ENCODE assay signal across 18 cellular contexts in genomic region chr4:109801099-109801789, GRCh38. TPM values are rescaled to one million over a fixed set of nuclear protein-coding genes. Genes with fewer than 3 reads are reported as not detected.
DNase-seq lines count a peak whose midpoint lies in the region; ATAC-seq, FAIRE-seq and TF ChIP-seq lines count a peak whose summit lies in the region.
"Had no signal": no experiment of that assay in that cellular context is flagged by ENCODE, and none has a peak within 500 bp of the region (broad histone marks: within the 10 kb centered on the region; RNA-seq: fewer than 3 reads in every experiment).

No MANE protein-coding gene starts in this region.

- no peak for FAIRE-seq in kidney (lab: Jason Lieb, UNC)

- intact Hi-C loops in HCT116 (cut with micrococcal nuclease) (loop anchor here (5.0 kb wide), 1 partner anchor 99 kb away; the partner anchor contains the start of gene CASP6), kidney (cut with DNase I) (loop anchor here (10.0 kb wide), 1 partner anchor 96 kb away; the partner anchor contains the start of gene CASP6)

- H3K4me2 ChIP-seq in HCT116 (ENCODE audit: low read length), result no peak overlapping the region

- POLR2A ChIA-PET in HCT116 (lab: Charles Lee) (no interaction called here), HEK293T (lab: Yijun Ruan, JAX) (no interaction called here)

- no peak for DNase-seq in HCT116 (ENCODE audit: low read depth, low spot score)
- peak; percentile 18 for DNase-seq in astrocyte of the spinal cord (ENCODE audit: low read depth, low spot score)
- DNase-seq in kidney, result no peak
- peak; percentile 23 for DNase-seq in renal cortical epithelial cell (ENCODE audit: low read depth)
- DNase-seq in HK-2 (ENCODE audit: unreplicated experiment), result no peak
- DNase-seq in HEK293T (ENCODE audit: extremely low spot score), result no peak
- DNase-seq in SK-N-DZ (ENCODE audit: low spot score), result no peak
- DNase-seq: activated CD4-positive, alpha-beta T cell treated with anti-CD3 and anti-CD28 coated beads for 1 hour; activated naive CD4-positive, alpha-beta T cell treated with anti-CD3 and anti-CD28 coated beads, Interleukin-2, amount 10 ng/mL, durations not matched to agents 7 days and 5 days; Caco-2; central memory CD4-positive, alpha-beta T cell; left colon; naive thymus-derived CD8-positive, alpha-beta T cell; NK-92 treated with Interleukin-12 subunit alpha and Interleukin-12 subunit beta, amount 100 ng/mL, for 24 hours; stimulated activated CD4-positive, alpha-beta T cell treated with anti-CD3 and anti-CD28 coated beads, Interleukin-4, amount 100 ng/mL, for 1 hour had no signal

- H3K79me2 ChIP-seq in HCT116 (ENCODE audit: insufficient read depth, low read length), result no peaks in the 10 kb centered on the region

- CTCF ChIA-PET in HCT116 (lab: Charles Lee), result no interaction called here
- CTCF ChIA-PET in HEK293T (lab: Yijun Ruan, JAX), result interaction anchor here (1.5 kb wide), 1 partner anchor 97 kb away, joined by 5 read pairs; the partner anchor contains the start of gene CASP6

- RAD21 ChIA-PET in HCT116 (lab: Charles Lee; ENCODE audit: low non-redundant PET in 1 of 2, low total read pairs in 2 of 2, uncharacterized antibody in 2 of 2, unreplicated experiment in 2 of 2), result no interaction called here

- no TSS peak for BruUV-seq in HCT116 (replicated peaks; lab: Mats Ljungman, UMichigan)

- H4K20me1 ChIP-seq in HCT116 (ENCODE audit: insufficient read depth), result no peaks in the 10 kb centered on the region

- TF ChIP-seq CTCF in HCT116 (IDR thresholded peaks at IDR 0.05 in 2 of 3, conservative IDR thresholded peaks at IDR 0.05 in 1 of 3; ENCODE audit: borderline replicate concordance in 1 of 3, insufficient read depth in 1 of 3, low read depth in 2 of 3, low read length in 2 of 3) (no peak), astrocyte of the spinal cord (IDR thresholded peaks at IDR 0.05; ENCODE audit: low read depth, low read length) (no peak), kidney (IDR thresholded peaks at IDR 0.05; ENCODE audit: borderline replicate concordance, extremely low read depth, insufficient read depth) (no peak)

- H3K27ac ChIP-seq in HCT116 (ENCODE audit: low read depth, low read length) (no peak overlapping the region), kidney (ENCODE audit: low read depth in 2 of 2, low read length in 2 of 2) (peak overlapping the region; percentile 5 to 11)

- TF ChIP-seq RAD21 in HCT116 (IDR thresholded peaks at IDR 0.05; ENCODE audit: low read depth), result no peak

- in situ Hi-C loops in astrocyte of the spinal cord (cut with HindIII; ENCODE audit: low sequenced_read_pairs), result no loop called here

- no peak for TF ChIP-seq POLR2A in HCT116 (IDR thresholded peaks at IDR 0.05; ENCODE audit: borderline replicate concordance, extremely low read depth, insufficient read depth, insufficient read length)

- H3K4me3 ChIP-seq in HCT116 (replicated peaks in 1 of 2; ENCODE audit: low read depth in 1 of 2, low read length in 2 of 2), result no peak overlapping the region
- H3K4me3 ChIP-seq in astrocyte of the spinal cord (ENCODE audit: low read depth, low read length), result peak overlapping the region; percentile 36
- H3K4me3 ChIP-seq in kidney (ENCODE audit: low read length in 2 of 2), result peak overlapping the region; percentile 63 to 65

- no peaks in the 10 kb centered on the region for H3K9me2 ChIP-seq in HCT116 (ENCODE audit: insufficient read depth)

- peak overlapping the region; percentile 58 for H2AFZ ChIP-seq in HCT116 (ENCODE audit: low read depth, low read length, poor library complexity, severe bottlenecking)

- H3K9me3 ChIP-seq in HCT116 (ENCODE audit: control insufficient read depth in 1 of 2, insufficient read depth in 1 of 2, low read depth in 1 of 2, low read length in 2 of 2) (no peaks in the 10 kb centered on the region), kidney (ENCODE audit: control insufficient read depth in 1 of 2, low read length in 2 of 2) (peaks cover 0 to 4% of the 10 kb centered on the region in 2 donors)
- H3K9me3 ChIP-seq: Caco-2 had no signal

- H3K4me1 ChIP-seq in HCT116 (ENCODE audit: control insufficient read depth in 1 of 2, insufficient read depth in 2 of 2, low read length in 2 of 2), result peaks cover 0 to 5% of the 10 kb centered on the region in 2 experiments; a peak in 1 of 4 replicates
- H3K4me1 ChIP-seq in kidney (ENCODE audit: control insufficient read depth in 1 of 2, insufficient read depth in 1 of 2, low read depth in 1 of 2, low read length in 2 of 2), result peaks cover 7 to 8% of the 10 kb centered on the region in 2 donors
- H3K4me1 ChIP-seq: Caco-2 had no signal

- H3K36me3 ChIP-seq in HCT116 (ENCODE audit: control insufficient read depth in 1 of 2, insufficient read depth in 2 of 2, low read length in 2 of 2) (no peaks in the 10 kb centered on the region), kidney (ENCODE audit: control insufficient read depth in 1 of 2, insufficient read depth in 2 of 2, low read length in 2 of 2) (no peaks in the 10 kb centered on the region)

- ATAC-seq in HCT116, result no peak
- no peak for ATAC-seq in HG03521 (IDR thresholded peaks at IDR 0.05; ENCODE audit: unreplicated experiment)
- ATAC-seq: naive thymus-derived CD8-positive, alpha-beta T cell had no signal

- H3K9ac ChIP-seq in HCT116 (ENCODE audit: low read length), result no peak overlapping the region
- H3K9ac ChIP-seq in kidney (ENCODE audit: low read length in 2 of 2), result peak overlapping the region in 1 of 2 donors; percentile 43

- no peaks in the 10 kb centered on the region for H3K27me3 ChIP-seq in HCT116 (ENCODE audit: insufficient read depth, low read length)

TF ChIP-seq in HCT116, 20 proteins besides CTCF, POLR2A, EP300 and RAD21 (continues in another document):
- TF ChIP-seq SRF (IDR thresholded peaks at IDR 0.05; ENCODE audit: low read depth), result no peak
- TF ChIP-seq TCF7L2 (IDR thresholded peaks at IDR 0.05; ENCODE audit: borderline replicate concordance, extremely low read depth, insufficient read depth, insufficient read length), result no peak
- no peak for TF ChIP-seq ZNF274 (IDR thresholded peaks at IDR 0.05; ENCODE audit: low read depth, low read length)

TF ChIP-seq in HEK293T, 16 proteins besides CTCF, POLR2A, EP300 and RAD21:
- TF ChIP-seq FOXA1 (IDR thresholded peaks at IDR 0.05) (no peak), ARNT (IDR thresholded peaks at IDR 0.05) (no peak), L3MBTL2 (conservative IDR thresholded peaks at IDR 0.05) (no peak), TARDBP (IDR thresholded peaks at IDR 0.05) (no peak), HDGF (IDR thresholded peaks at IDR 0.05; ENCODE audit: borderline replicate concordance) (no peak), SP1 (IDR thresholded peaks at IDR 0.05) (no peak), LEF1 (IDR thresholded peaks at IDR 0.05; ENCODE audit: borderline replicate concordance) (no peak), ELF4 (IDR thresholded peaks at IDR 0.05) (no peak), NFRKB (IDR thresholded peaks at IDR 0.05) (no peak), CTBP1 (IDR thresholded peaks at IDR 0.05; ENCODE audit: borderline replicate concordance) (no peak), PKNOX1 (IDR thresholded peaks at IDR 0.05) (no peak), ZNF384 (IDR thresholded peaks at IDR 0.05) (no peak), FOXK2 (IDR thresholded peaks at IDR 0.05) (no peak), BHLHE40 (IDR thresholded peaks at IDR 0.05; ENCODE audit: borderline replicate concordance) (no peak), SUZ12 (IDR thresholded peaks at IDR 0.05) (no peak), FOXM1 (IDR thresholded peaks at IDR 0.05; ENCODE audit: borderline replicate concordance) (no peak)

RNA-seq across cellular contexts. Expression of gene CFI, which starts 0.6 kb away (rescaled TPM):
- total RNA-seq in HCT116 (2021; ENCODE audit: unreplicated experiment) (0.84 TPM), kidney (248 TPM), renal cortical epithelial cell (29.7 and 356 TPM in 2 replicates)
- polyA plus RNA-seq in HCT116 (2012), result 0.06 and 0.16 TPM in 2 replicates
- 191 TPM for polyA plus RNA-seq in kidney (ENCODE audit: insufficient read depth, low read depth, low replicate concordance)
- not detected in 2 replicates for polyA plus RNA-seq in SK-N-DZ (2014; cell fraction: cytosol; rRNA removed)
- polyA plus RNA-seq in SK-N-DZ (2014; cell fraction: nucleus; rRNA removed), result not detected in 2 replicates
- total RNA-seq: Caco-2; G401; naive thymus-derived CD8-positive, alpha-beta T cell had no signal
- polyA plus RNA-seq: naive thymus-derived CD8-positive, alpha-beta T cell had no signal

RNA-seq across cellular contexts. Expression of gene GAR1, which starts 14.3 kb away (rescaled TPM):
- 40.6 TPM for total RNA-seq in HCT116 (2021; ENCODE audit: unreplicated experiment)
- 29.5 and 34.3 TPM in 2 replicates for polyA plus RNA-seq in HCT116 (2012)
- 14.9 TPM for total RNA-seq in kidney
- 21.0 TPM for polyA plus RNA-seq in kidney (ENCODE audit: insufficient read depth, low read depth, low replicate concordance)
- total RNA-seq in renal cortical epithelial cell, result 3.0 and 5.6 TPM in 2 replicates
- polyA plus RNA-seq in SK-N-DZ (2014; cell fraction: cytosol; rRNA removed), result 8.8 and 16.0 TPM in 2 replicates
- 7.9 and 10.2 TPM in 2 replicates for polyA plus RNA-seq in SK-N-DZ (2014; cell fraction: nucleus; rRNA removed)

RNA-seq across cellular contexts. Expression of gene RRH, which starts 26.5 kb away (rescaled TPM):
- total RNA-seq in HCT116 (2021; ENCODE audit: unreplicated experiment) (0.42 TPM), kidney (0.44 TPM), renal cortical epithelial cell (0.15 TPM in 1 of 2 replicates, not detected in the other)
- polyA plus RNA-seq in HCT116 (2012), result not detected in 2 replicates
- polyA plus RNA-seq in kidney (ENCODE audit: insufficient read depth, low read depth, low replicate concordance), result 0.37 TPM
- not detected in 2 replicates for polyA plus RNA-seq in SK-N-DZ (2014; cell fraction: cytosol; rRNA removed)
- polyA plus RNA-seq in SK-N-DZ (2014; cell fraction: nucleus; rRNA removed), result 0.16 TPM in 1 of 2 replicates, not detected in the other
- total RNA-seq: G401, left colon had no signal
- polyA plus RNA-seq: naive thymus-derived CD8-positive, alpha-beta T cell; urinary bladder had no signal

RNA-seq across cellular contexts. Expression of gene LRIT3, which starts 46.7 kb away (rescaled TPM):
- total RNA-seq in HCT116 (2021; ENCODE audit: unreplicated experiment) (0.47 TPM), kidney (0.25 TPM), renal cortical epithelial cell (0.15 TPM in 1 of 2 replicates, not detected in the other)
- 0.09 and 0.10 TPM in 2 replicates for polyA plus RNA-seq in HCT116 (2012)
- polyA plus RNA-seq in kidney (ENCODE audit: insufficient read depth, low read depth, low replicate concordance), result 0.62 TPM
- not detected in 2 replicates for polyA plus RNA-seq in SK-N-DZ (2014; cell fraction: cytosol; rRNA removed)
- 0.07 and 0.66 TPM in 2 replicates for polyA plus RNA-seq in SK-N-DZ (2014; cell fraction: nucleus; rRNA removed)
- total RNA-seq: G401 had no signal
- polyA plus RNA-seq: naive thymus-derived CD8-positive, alpha-beta T cell had no signal

Comparison
In these comparisons a context has a peak if more than half of its experiments do, and no peak if none do; other contexts are left out.
1. DNase-seq: peak in astrocyte of the spinal cord (single experiment) and renal cortical epithelial cell (single experiment); none in HCT116 (single experiment), kidney (single experiment), HK-2 (single experiment), HEK293T (single experiment) and SK-N-DZ (single experiment).
2. H3K4me3 ChIP-seq: peak in astrocyte of the spinal cord (single experiment) and kidney (2 of 2); none in HCT116 (0 of 2).
3. RNA of gene CFI, which starts 0.6 kb away (total RNA-seq): 29.7 to 356 TPM in renal cortical epithelial cell and 248 TPM in kidney (single experiment); 0.84 TPM in HCT116 (single experiment); every median in the first group is over 10 times any median in the second.